Comparison of ENCODE assay signal across 1 cellular context in the genomic region with DNA sequence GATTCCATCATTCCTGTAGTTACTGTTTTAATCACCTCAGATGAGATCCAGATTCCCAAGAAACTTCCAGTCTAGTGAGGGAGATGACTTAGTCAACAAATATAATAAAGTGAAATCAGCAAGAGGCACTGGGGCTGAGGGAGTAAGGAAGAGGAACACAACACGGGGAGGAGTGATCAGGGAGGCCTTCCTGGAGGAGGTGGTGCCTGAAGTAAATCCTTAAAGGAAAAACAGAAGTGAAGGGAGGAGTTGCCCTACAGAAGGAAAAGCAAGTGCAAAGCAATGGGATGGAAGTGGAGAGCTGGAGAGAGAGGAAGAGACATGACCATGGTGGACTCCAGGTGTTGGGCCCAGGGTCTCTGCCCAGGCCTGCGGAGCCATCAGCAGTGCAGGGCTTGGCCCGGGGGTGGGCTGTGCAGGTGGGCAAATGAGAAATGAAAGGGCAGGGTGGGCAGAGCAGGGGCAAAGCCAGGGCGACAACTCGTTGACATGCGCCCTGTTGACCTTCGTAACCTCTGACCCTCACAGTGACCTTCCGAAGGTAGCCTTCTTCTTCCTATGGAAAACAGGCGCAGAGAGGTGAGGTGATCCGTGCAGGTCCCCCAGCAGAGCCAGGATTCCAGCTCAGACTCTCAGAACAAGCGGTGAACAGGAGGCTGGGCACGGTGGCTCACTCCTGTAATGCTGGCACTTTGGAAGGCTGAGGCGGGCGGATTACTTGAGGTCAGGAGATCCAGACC.
TF ChIP-seq lines count a peak whose summit lies in the region.

No MANE protein-coding gene starts in this region.

TF ChIP-seq in K562, 482 proteins besides CTCF, POLR2A, EP300 and RAD21:
- TF ChIP-seq ZNF436 (CRISPR knock-in tag; IDR thresholded peaks at IDR 0.05) (peak; percentile 77), RCOR1 (IDR thresholded peaks at IDR 0.05; ENCODE audit: borderline replicate concordance in 1 of 2, low read depth in 2 of 2, low read length in 2 of 2) (peak in 1 of 2 experiments; percentile 56; a peak in 1 of 4 replicates), STAT6 (CRISPR knock-in tag; IDR thresholded peaks at IDR 0.05) (no peak), BRF1 (IDR thresholded peaks at IDR 0.05; ENCODE audit: borderline replicate concordance, extremely low read depth, insufficient read length) (no peak), ZNF639 (CRISPR knock-in tag; conservative IDR thresholded peaks at IDR 0.05 in 1 of 2, IDR thresholded peaks at IDR 0.05 in 1 of 2) (no peak), SIX5 (IDR thresholded peaks at IDR 0.05; ENCODE audit: borderline replicate concordance in 1 of 2, insufficient read depth in 1 of 2, low read depth in 1 of 2, low read length in 2 of 2) (no peak), HCFC1 (IDR thresholded peaks at IDR 0.05; ENCODE audit: low read depth, low read length) (no peak), POLR2G (IDR thresholded peaks at IDR 0.05; ENCODE audit: low read depth, low read length) (no peak), MYBL2 (IDR thresholded peaks at IDR 0.05; ENCODE audit: low read depth) (no peak), MYBL2 (CRISPR knock-in tag; IDR thresholded peaks at IDR 0.05; ENCODE audit: borderline replicate concordance) (no peak), PML (IDR thresholded peaks at IDR 0.05; ENCODE audit: low read length) (no peak), RFX5 (IDR thresholded peaks at IDR 0.05; ENCODE audit: low read depth, low read length) (no peak), BCOR (IDR thresholded peaks at IDR 0.05) (peak; percentile 81), TRIM25 (IDR thresholded peaks at IDR 0.05; ENCODE audit: borderline replicate concordance) (no peak), KDM1A (IDR thresholded peaks at IDR 0.05) (0 out of 4 replicates have a peak, but pooled peaks of 1 of the 2 experiments have one; percentile 16), IFI16 (CRISPR knock-in tag; IDR thresholded peaks at IDR 0.05) (no peak), PRMT5 (CRISPR knock-in tag; IDR thresholded peaks at IDR 0.05) (no peak), SMAD3 (CRISPR knock-in tag; conservative IDR thresholded peaks at IDR 0.05) (no peak), GATAD2A (IDR thresholded peaks at IDR 0.05) (no peak), SMARCA5 (IDR thresholded peaks at IDR 0.05) (0 out of 2 replicates have a peak, but pooled peaks have one; percentile 41), MYNN (IDR thresholded peaks at IDR 0.05) (no peak), MYNN (CRISPR knock-in tag; IDR thresholded peaks at IDR 0.05) (no peak), ZFP36 (IDR thresholded peaks at IDR 0.05; ENCODE audit: low read depth, low read length, partially characterized antibody) (peak; percentile 98), VEZF1 (CRISPR knock-in tag; IDR thresholded peaks at IDR 0.05) (no peak), NBN (IDR thresholded peaks at IDR 0.05; ENCODE audit: low read depth) (no peak), NR2C1 (IDR thresholded peaks at IDR 0.05) (peak; percentile 39; the same call in 1 of the 2 replicates), NR2C1 (tag; IDR thresholded peaks at IDR 0.05) (0 out of 2 replicates have a peak, but pooled peaks have one; percentile 19), TBL1XR1 (IDR thresholded peaks at IDR 0.05; ENCODE audit: low read length in 2 of 2) (no peak), ZC3H11A (IDR thresholded peaks at IDR 0.05; ENCODE audit: low read depth, low read length) (no peak), GABPB2 (CRISPR knock-in tag; conservative IDR thresholded peaks at IDR 0.05) (no peak)
- TF ChIP-seq, protein P1, sequence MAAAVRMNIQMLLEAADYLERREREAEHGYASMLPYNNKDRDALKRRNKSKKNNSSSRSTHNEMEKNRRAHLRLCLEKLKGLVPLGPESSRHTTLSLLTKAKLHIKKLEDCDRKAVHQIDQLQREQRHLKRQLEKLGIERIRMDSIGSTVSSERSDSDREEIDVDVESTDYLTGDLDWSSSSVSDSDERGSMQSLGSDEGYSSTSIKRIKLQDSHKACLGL (CRISPR knock-in tag; IDR thresholded peaks at IDR 0.05; ENCODE audit: borderline replicate concordance, poor library complexity, severe bottlenecking): no peak
- TF ChIP-seq, protein P2, sequence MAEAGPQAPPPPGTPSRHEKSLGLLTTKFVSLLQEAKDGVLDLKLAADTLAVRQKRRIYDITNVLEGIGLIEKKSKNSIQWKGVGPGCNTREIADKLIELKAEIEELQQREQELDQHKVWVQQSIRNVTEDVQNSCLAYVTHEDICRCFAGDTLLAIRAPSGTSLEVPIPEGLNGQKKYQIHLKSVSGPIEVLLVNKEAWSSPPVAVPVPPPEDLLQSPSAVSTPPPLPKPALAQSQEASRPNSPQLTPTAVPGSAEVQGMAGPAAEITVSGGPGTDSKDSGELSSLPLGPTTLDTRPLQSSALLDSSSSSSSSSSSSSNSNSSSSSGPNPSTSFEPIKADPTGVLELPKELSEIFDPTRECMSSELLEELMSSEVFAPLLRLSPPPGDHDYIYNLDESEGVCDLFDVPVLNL (CRISPR knock-in tag; IDR thresholded peaks at IDR 0.05; ENCODE audit: low read depth): no peak
